In genomic region chr7:48424731-48425130, GRCh38 we compare ENCODE assay signal across 8 cellular contexts.
DNase-seq lines count a peak whose midpoint lies in the region; ATAC-seq, FAIRE-seq and TF ChIP-seq lines count a peak whose summit lies in the region.

No MANE protein-coding gene starts in this region.

- TF ChIP-seq POLR2A in H54 (IDR thresholded peaks at IDR 0.05; ENCODE audit: low read depth, low read length) (no peak), prostate gland (IDR thresholded peaks at IDR 0.05) (no peak)

- peak; percentile 16 for FAIRE-seq in D721Med (lab: Jason Lieb, UNC)
- peak; percentile 23 for FAIRE-seq in H54 (lab: Jason Lieb, UNC)

- H3K9me3 ChIP-seq in prostate gland: no peaks in the 10 kb centered on the region

- H3K4me1 ChIP-seq in foreskin keratinocyte (peaks cover 25% of the 10 kb centered on the region), prostate gland (replicated peaks) (no peaks in the 10 kb centered on the region)

- no peaks in the 10 kb centered on the region for H3K36me3 ChIP-seq in prostate gland

- TF ChIP-seq CTCF in D721Med (IDR thresholded peaks at IDR 0.05; ENCODE audit: insufficient read depth, missing control alignments) (peak; percentile 36), foreskin keratinocyte (conservative IDR thresholded peaks at IDR 0.05) (peak; percentile 87), prostate gland (IDR thresholded peaks at IDR 0.05) (no peak)

- intact Hi-C loops in prostate gland (cut with DNase I): no loop called here

- ATAC-seq in foreskin keratinocyte (peak; percentile 17), HG02973 (IDR thresholded peaks at IDR 0.05; ENCODE audit: unreplicated experiment) (no peak)

- DNase-seq in D721Med (ENCODE audit: insufficient read length, low spot score): no peak
- DNase-seq in H54 (ENCODE audit: insufficient read length, low spot score): no peak
- peak; percentile 29 to 31 for DNase-seq in NOMO-1 (lab: John Stamatoyannopoulos, UW; ENCODE audit: unreplicated experiment in 2 of 2)
- DNase-seq in foreskin keratinocyte: peak in 1 of 2 donors; percentile 52
- DNase-seq in inferior parietal cortex (ENCODE audit: extremely low spot score): no peak
- no peak for DNase-seq in prostate gland (ENCODE audit: low spot score)
- DNase-seq in superior temporal gyrus (ENCODE audit: extremely low spot score): no peak

- H3K27me3 ChIP-seq in foreskin keratinocyte (no peaks in the 10 kb centered on the region), prostate gland (replicated peaks; ENCODE audit: insufficient read depth) (no peaks in the 10 kb centered on the region)

- H3K4me3 ChIP-seq in prostate gland: no peak overlapping the region

- no peak overlapping the region for H3K27ac ChIP-seq in foreskin keratinocyte
- no peak overlapping the region for H3K27ac ChIP-seq in prostate gland

- WGBS in prostate gland: 39% methylated on average over 3 of the region's 3 CpGs

Comparison
In these comparisons a context has a peak if more than half of its experiments do, and no peak if none do; other contexts are left out.
1. DNase-seq: peak in NOMO-1 (2 of 2); none in D721Med (single experiment), H54 (single experiment), inferior parietal cortex (single experiment), prostate gland (single experiment) and superior temporal gyrus (single experiment).
2. CTCF ChIP-seq: peak in D721Med (single experiment) and foreskin keratinocyte (single experiment); none in prostate gland (0 of 4).